12 cellular contexts compared by ENCODE assay signal in genomic region chrX:30302957-30303356, GRCh38. TPM values are rescaled to one million over a fixed set of nuclear protein-coding genes. Genes with fewer than 3 reads are reported as not detected.
A peak's percentile ranks its signal among the peaks of the same experiment; 100 is the strongest.
DNase-seq lines count a peak whose midpoint lies in the region; ATAC-seq and TF ChIP-seq lines count a peak whose summit lies in the region.
"Had no signal": no experiment of that assay in that cellular context is flagged by ENCODE, and none has a peak within 500 bp of the region (broad histone marks: within the 10 kb centered on the region; RNA-seq: fewer than 3 reads in every experiment).

No MANE protein-coding gene starts in this region.

- H3K9me3 Mint-ChIP-seq in naive thymus-derived CD8-positive, alpha-beta T cell, result peaks cover 0 to 5% (median 0%) of the 10 kb centered on the region in 9 donors

- POLR2A ChIA-PET in naive thymus-derived CD8-positive, alpha-beta T cell (lab: Charles Lee), result no interaction called here

- H3K27ac Mint-ChIP-seq in naive thymus-derived CD8-positive, alpha-beta T cell, result no peak overlapping the region
- H3K27ac Mint-ChIP-seq: natural killer cell treated with Interleukin-12 subunit alpha and Interleukin-12 subunit beta and Interleukin-15 and Interleukin-18, amount 100 ng/mL, for 72 hours; stimulated activated effector memory CD8-positive, alpha-beta T cell treated with anti-CD3 and anti-CD28 coated beads, Interleukin-12 subunit alpha, Interleukin-12 subunit beta, amount 100 ng/mL, for 72 hours had no signal

- no peaks in the 10 kb centered on the region for H3K4me1 ChIP-seq in thyroid gland

- no peak overlapping the region for H3K4me3 ChIP-seq in thyroid gland (replicated peaks in 1 of 3)

- no peak overlapping the region for H3K4me3 Mint-ChIP-seq in naive thymus-derived CD8-positive, alpha-beta T cell
- H3K4me3 Mint-ChIP-seq: natural killer cell treated with Interleukin-12 subunit alpha and Interleukin-12 subunit beta and Interleukin-15 and Interleukin-18, amount 100 ng/mL, for 72 hours; stimulated activated effector memory CD8-positive, alpha-beta T cell treated with anti-CD3 and anti-CD28 coated beads, Interleukin-12 subunit alpha, Interleukin-12 subunit beta, amount 100 ng/mL, for 72 hours had no signal

- no peak overlapping the region for H3K27ac ChIP-seq in thyroid gland
- H3K27ac ChIP-seq: 22Rv1 had no signal

- no peak for ATAC-seq in HG03460 (IDR thresholded peaks at IDR 0.05; ENCODE audit: unreplicated experiment)
- ATAC-seq in GM19452 (IDR thresholded peaks at IDR 0.05; ENCODE audit: unreplicated experiment), result no peak
- ATAC-seq in naive thymus-derived CD8-positive, alpha-beta T cell, result no peak
- ATAC-seq: natural killer cell treated with Interleukin-12 subunit alpha and Interleukin-12 subunit beta and Interleukin-15 and Interleukin-18, amount 100 ng/mL, for 72 hours; stimulated activated effector memory CD8-positive, alpha-beta T cell treated with anti-CD3 and anti-CD28 coated beads, Interleukin-12 subunit alpha, Interleukin-12 subunit beta, amount 100 ng/mL, for 72 hours had no signal

- no peaks in the 10 kb centered on the region for H3K9me3 ChIP-seq in thyroid gland

- TF ChIP-seq POLR2A in thyroid gland (IDR thresholded peaks at IDR 0.05), result no peak

- peaks cover 0 to 12% (median 3%) of the 10 kb centered on the region in 5 donors for H3K27me3 Mint-ChIP-seq in naive thymus-derived CD8-positive, alpha-beta T cell

- no peaks in the 10 kb centered on the region for H3K4me1 Mint-ChIP-seq in naive thymus-derived CD8-positive, alpha-beta T cell
- H3K4me1 Mint-ChIP-seq: stimulated activated effector memory CD8-positive, alpha-beta T cell treated with anti-CD3 and anti-CD28 coated beads, Interleukin-12 subunit alpha, Interleukin-12 subunit beta, amount 100 ng/mL, for 72 hours had no signal

- intact Hi-C loops in thyroid gland (cut with DNase I), result no loop called here

- no peak for TF ChIP-seq CTCF in thyroid gland (IDR thresholded peaks at IDR 0.05)

- H3K36me3 ChIP-seq in thyroid gland, result no peaks in the 10 kb centered on the region

- no peaks in the 10 kb centered on the region for H3K36me3 Mint-ChIP-seq in naive thymus-derived CD8-positive, alpha-beta T cell
- H3K36me3 Mint-ChIP-seq: natural killer cell treated with Interleukin-12 subunit alpha and Interleukin-12 subunit beta and Interleukin-15 and Interleukin-18, amount 100 ng/mL, for 72 hours; stimulated activated effector memory CD8-positive, alpha-beta T cell treated with anti-CD3 and anti-CD28 coated beads, Interleukin-12 subunit alpha, Interleukin-12 subunit beta, amount 100 ng/mL, for 72 hours had no signal

- WGBS in thyroid gland, 2 donors, result 27 to 43% methylated on average over 3 to 5 of the region's 6 CpGs

- H3K27me3 ChIP-seq in thyroid gland, result peaks cover 6% of the 10 kb centered on the region

- DNase-seq in DMS153 (lab: John Stamatoyannopoulos, UW) (peak; percentile 35), DMS153 treated with DMSO at 0.1 percent for 48 hours (lab: John Stamatoyannopoulos, UW; ENCODE audit: unreplicated experiment) (no peak), amygdala (lab: John Stamatoyannopoulos, UW) (peak in 36 of 56 donors; percentile 0 to 64 (median 16)), iPS-NIHi7 (ENCODE audit: extremely low spot score) (peak; percentile 7), thyroid gland (peak; percentile 16 to 30)
- DNase-seq in naive thymus-derived CD8-positive, alpha-beta T cell, result no peak
- DNase-seq: NCI-H2029 treated with DMSO at 0.1 percent for 48 hours had no signal

RNA-seq across cellular contexts. Expression of gene NR0B1, which starts 6.2 kb away (rescaled TPM):
- under 1 TPM in 1 of 4 donors, not detected in 3; 0.13 TPM for total RNA-seq in thyroid gland
- total RNA-seq in naive thymus-derived CD8-positive, alpha-beta T cell, result not detected
- polyA plus RNA-seq in naive thymus-derived CD8-positive, alpha-beta T cell, result not detected
- total RNA-seq: natural killer cell treated with Interleukin-12 subunit alpha and Interleukin-12 subunit beta and Interleukin-15 and Interleukin-18, amount 100 ng/mL, for 72 hours had no signal

RNA-seq across cellular contexts. Expression of gene MAGEB1, which starts 56.0 kb away (rescaled TPM):
- total RNA-seq in thyroid gland, result not detected
- total RNA-seq in naive thymus-derived CD8-positive, alpha-beta T cell, result not detected
- polyA plus RNA-seq in naive thymus-derived CD8-positive, alpha-beta T cell, result not detected
- total RNA-seq: natural killer cell treated with Interleukin-12 subunit alpha and Interleukin-12 subunit beta and Interleukin-15 and Interleukin-18, amount 100 ng/mL, for 72 hours had no signal

Comparison
In these comparisons a context has a peak if more than half of its experiments do, and no peak if none do; other contexts are left out.
1. DNase-seq: peak in DMS153 (single experiment), amygdala (36 of 56), iPS-NIHi7 (single experiment) and thyroid gland (2 of 2); none in DMS153 treated with DMSO at 0.1 percent for 48 hours (single experiment) and naive thymus-derived CD8-positive, alpha-beta T cell (0 of 10).